ENCODE assay signal across 1 cellular context in genomic region chr1:68497358-68497698, GRCh38.
A peak's percentile ranks its signal among the peaks of the same experiment; 100 is the strongest.
TF ChIP-seq lines count a peak whose summit lies in the region.

No MANE protein-coding gene starts in this region.

TF ChIP-seq in HepG2, 621 proteins besides CTCF, POLR2A, EP300 and RAD21 (continued from another document):
- 0 out of 2 replicates have a peak, but pooled peaks have one; percentile 5 for TF ChIP-seq ZNF564 (CRISPR knock-in tag; IDR thresholded peaks at IDR 0.05)
- no peak for TF ChIP-seq ZBTB38 (CRISPR knock-in tag; IDR thresholded peaks at IDR 0.05)
- no peak for TF ChIP-seq ZNF577 (CRISPR knock-in tag; IDR thresholded peaks at IDR 0.05; ENCODE audit: borderline replicate concordance, low read depth)
- no peak for TF ChIP-seq SMYD3 (CRISPR knock-in tag; IDR thresholded peaks at IDR 0.05)
- TF ChIP-seq ZNF747 (CRISPR knock-in tag; IDR thresholded peaks at IDR 0.05; ENCODE audit: borderline replicate concordance), result no peak
- TF ChIP-seq KLF13 (CRISPR knock-in tag; IDR thresholded peaks at IDR 0.05), result no peak
- TF ChIP-seq USF2 (IDR thresholded peaks at IDR 0.05; ENCODE audit: low read depth, low read length), result no peak
- TF ChIP-seq USF2 (CRISPR knock-in tag; IDR thresholded peaks at IDR 0.05; ENCODE audit: borderline replicate concordance), result 0 out of 2 replicates have a peak, but pooled peaks have one; percentile 80
- TF ChIP-seq ZBTB46 (CRISPR knock-in tag; IDR thresholded peaks at IDR 0.05; ENCODE audit: borderline replicate concordance), result no peak
- no peak for TF ChIP-seq CBFB (CRISPR knock-in tag; IDR thresholded peaks at IDR 0.05)
- TF ChIP-seq ZZZ3 (CRISPR knock-in tag; IDR thresholded peaks at IDR 0.05; ENCODE audit: borderline replicate concordance), result no peak
- TF ChIP-seq GZF1 (CRISPR knock-in tag; IDR thresholded peaks at IDR 0.05), result 0 out of 2 replicates have a peak, but pooled peaks have one; percentile 84
- no peak for TF ChIP-seq KIAA2018 (CRISPR knock-in tag; IDR thresholded peaks at IDR 0.05; ENCODE audit: borderline replicate concordance)
- no peak for TF ChIP-seq CSRNP1 (CRISPR knock-in tag; IDR thresholded peaks at IDR 0.05)
- no peak for TF ChIP-seq ZNF232 (CRISPR knock-in tag; IDR thresholded peaks at IDR 0.05; ENCODE audit: borderline replicate concordance)
- TF ChIP-seq ZMAT5 (CRISPR knock-in tag; IDR thresholded peaks at IDR 0.05; ENCODE audit: borderline replicate concordance, low read depth), result no peak
